ENCODE assay signal across 3 cellular contexts in genomic region chr10:69251417-69251816, GRCh38. TPM values are rescaled to one million over a fixed set of nuclear protein-coding genes. Genes with fewer than 3 reads are reported as not detected.
"Had no signal": no experiment of that assay in that cellular context is flagged by ENCODE, and none has a peak within 500 bp of the region (broad histone marks: within the 10 kb centered on the region; RNA-seq: fewer than 3 reads in every experiment).

No MANE protein-coding gene starts in this region.

RNA-seq across cellular contexts. Expression of gene HKDC1, which starts 31.3 kb away (rescaled TPM):
- total RNA-seq: OCI-LY7, Right ventricle myocardium inferior, Right ventricle myocardium superior had no signal
